9 cellular contexts compared by ENCODE assay signal in genomic region chr3:171770689-171771620, GRCh38. TPM values are rescaled to one million over a fixed set of nuclear protein-coding genes. Genes with fewer than 3 reads are reported as not detected.
A peak's percentile ranks its signal among the peaks of the same experiment; 100 is the strongest.
DNase-seq lines count a peak whose midpoint lies in the region; ATAC-seq, FAIRE-seq and TF ChIP-seq lines count a peak whose summit lies in the region.
"Had no signal": no experiment of that assay in that cellular context is flagged by ENCODE, and none has a peak within 500 bp of the region (broad histone marks: within the 10 kb centered on the region; RNA-seq: fewer than 3 reads in every experiment).

No MANE protein-coding gene starts in this region.

- CTCF ChIA-PET in A549 (lab: Yijun Ruan, JAX): interaction anchor here (0.7 to 3.7 kb wide), 10 partner anchors 10 to 809 kb away, joined by 3 to 24 read pairs (median 6); no protein-coding TSS in a partner anchor
- CTCF ChIA-PET in activated CD8-positive, alpha-beta T cell treated with anti-CD3 and anti-CD28 coated beads, Interleukin-2, amount 10 ng/mL, durations not matched to agents 7 days and 5 days (lab: Charles Lee): interaction anchor here (1.0 to 3.5 kb wide), 14 partner anchors 14 to 811 kb away, joined by 3 to 61 read pairs (median 7); no protein-coding TSS in a partner anchor

- POLR2A ChIA-PET in A549 (lab: Yijun Ruan, JAX): interaction anchor here (1.2 kb wide), 1 partner anchor 39 kb away, joined by 4 read pairs; the partner anchor contains the start of gene PLD1
- POLR2A ChIA-PET in activated CD8-positive, alpha-beta T cell treated with anti-CD3 and anti-CD28 coated beads, Interleukin-2, amount 10 ng/mL, durations not matched to agents 7 days and 5 days (lab: Charles Lee): interaction anchor here (0.6 kb wide), 1 partner anchor 608 kb away, joined by 3 read pairs; no protein-coding TSS in a partner anchor

- no peaks in the 10 kb centered on the region for H3K4me1 Mint-ChIP-seq in activated CD8-positive, alpha-beta T cell treated with anti-CD3 and anti-CD28 coated beads, Interleukin-2, amount 10 ng/mL, durations not matched to agents 7 days and 5 days (ENCODE audit: low read depth)

- 0 out of 6 replicates have a peak overlapping the region, but pooled peaks of 1 of the 2 experiments have one; percentile 21 for H3K27ac ChIP-seq in A549
- H3K27ac ChIP-seq in breast epithelium: peak overlapping the region; percentile 81 to 89
- H3K27ac ChIP-seq in substantia nigra (ENCODE audit: low read depth, low read length, poor library complexity, severe bottlenecking): peak overlapping the region; percentile 9
- H3K27ac ChIP-seq: C4-2B had no signal

- TF ChIP-seq EP300 in A549 (IDR thresholded peaks at IDR 0.05): no peak

- WGBS in A549 (ENCODE audit: missing lambda C conversion rate): 69% methylated on average over 10 of the region's 10 CpGs

- intact Hi-C loops in breast epithelium (cut with DNase I; ENCODE audit: low total_unique reads): no loop called here

- peaks cover 24% of the 10 kb centered on the region for H3K4me1 ChIP-seq in A549
- H3K4me1 ChIP-seq in breast epithelium: no peaks in the 10 kb centered on the region

- TF ChIP-seq RAD21 in A549 (conservative IDR thresholded peaks at IDR 0.05 in 1 of 2, IDR thresholded peaks at IDR 0.05 in 1 of 2): no peak

- H3K9me3 ChIP-seq in A549 (no peaks in the 10 kb centered on the region), breast epithelium (no peaks in the 10 kb centered on the region)

- H3K27me3 Mint-ChIP-seq in activated CD8-positive, alpha-beta T cell treated with anti-CD3 and anti-CD28 coated beads, Interleukin-2, amount 10 ng/mL, durations not matched to agents 7 days and 5 days (ENCODE audit: low read depth): peaks cover 18% of the 10 kb centered on the region

- H3K36me3 Mint-ChIP-seq in activated CD8-positive, alpha-beta T cell treated with anti-CD3 and anti-CD28 coated beads, Interleukin-2, amount 10 ng/mL, durations not matched to agents 7 days and 5 days (ENCODE audit: low read depth): no peaks in the 10 kb centered on the region

- ATAC-seq in A549: peak in 1 of 2 experiments; percentile 86; a peak in 3 of 6 replicates
- ATAC-seq in GM21786 (IDR thresholded peaks at IDR 0.05; ENCODE audit: unreplicated experiment): peak; percentile 71
- no peak for ATAC-seq in GM19397 (IDR thresholded peaks at IDR 0.05; ENCODE audit: unreplicated experiment)
- no peak for ATAC-seq in activated CD8-positive, alpha-beta T cell treated with anti-CD3 and anti-CD28 coated beads, Interleukin-2, amount 10 ng/mL, durations not matched to agents 7 days and 5 days

- H3K4me3 Mint-ChIP-seq in activated CD8-positive, alpha-beta T cell treated with anti-CD3 and anti-CD28 coated beads, Interleukin-2, amount 10 ng/mL, durations not matched to agents 7 days and 5 days: no peak overlapping the region

- peak overlapping the region; percentile 39 for H3K4me2 ChIP-seq in A549

- TF ChIP-seq POLR2A in A549 (IDR thresholded peaks at IDR 0.05; ENCODE audit: low read length): no peak
- no peak for TF ChIP-seq POLR2A in breast epithelium (IDR thresholded peaks at IDR 0.05)

- H3K4me3 ChIP-seq in A549: no peak overlapping the region
- H3K4me3 ChIP-seq in breast epithelium: peak overlapping the region; percentile 34 to 70 (median 47)
- peak overlapping the region; percentile 36 for H3K4me3 ChIP-seq in kidney epithelial cell (ENCODE audit: low read depth, low read length)

- DNase-seq in A549 (ENCODE audit: low read depth in 1 of 2, low spot score in 1 of 2) (peak; percentile 5 to 45), NCI-H2196 treated with DMSO at 0.1 percent for 48 hours (lab: John Stamatoyannopoulos, UW; ENCODE audit: unreplicated experiment) (peak; percentile 70), breast epithelium (ENCODE audit: low spot score in 2 of 2) (peak in 1 of 2 donors; percentile 59), kidney epithelial cell (ENCODE audit: low read depth) (peak; percentile 69), substantia nigra (lab: John Stamatoyannopoulos, UW) (peak in 4 of 49 donors; percentile 25 to 29 (median 26))
- DNase-seq in activated CD8-positive, alpha-beta T cell treated with anti-CD3 and anti-CD28 coated beads, Interleukin-2, amount 10 ng/mL, durations not matched to agents 7 days and 5 days: no peak

- H3K9me3 Mint-ChIP-seq in activated CD8-positive, alpha-beta T cell treated with anti-CD3 and anti-CD28 coated beads, Interleukin-2, amount 10 ng/mL, durations not matched to agents 7 days and 5 days (ENCODE audit: insufficient read depth): no peaks in the 10 kb centered on the region

- no peak for TF ChIP-seq CTCF in A549 (IDR thresholded peaks at IDR 0.05)
- no peak for TF ChIP-seq CTCF in breast epithelium (IDR thresholded peaks at IDR 0.05)
- no peak for TF ChIP-seq CTCF in kidney epithelial cell (IDR thresholded peaks at IDR 0.05; ENCODE audit: insufficient read depth, low read length, poor library complexity, severe bottlenecking)

- H3K27me3 ChIP-seq in breast epithelium (no peaks in the 10 kb centered on the region), kidney epithelial cell (ENCODE audit: control insufficient read depth, insufficient read depth, low read length) (no peaks in the 10 kb centered on the region)

- H3K27ac Mint-ChIP-seq in activated CD8-positive, alpha-beta T cell treated with anti-CD3 and anti-CD28 coated beads, Interleukin-2, amount 10 ng/mL, durations not matched to agents 7 days and 5 days: no peak overlapping the region

- no peak for FAIRE-seq in A549 (lab: Jason Lieb, UNC)

- no peaks in the 10 kb centered on the region for H3K36me3 ChIP-seq in breast epithelium
- H3K36me3 ChIP-seq in kidney epithelial cell (ENCODE audit: control insufficient read depth, insufficient read depth, low read length): no peaks in the 10 kb centered on the region

TF ChIP-seq in A549, 52 proteins besides CTCF, POLR2A, EP300 and RAD21:
- TF ChIP-seq NFE2L2 (conservative IDR thresholded peaks at IDR 0.05; ENCODE audit: low read length) (no peak), HOXB13 (CRISPR knock-in tag; IDR thresholded peaks at IDR 0.05; ENCODE audit: low read depth) (no peak), FOSL2 (IDR thresholded peaks at IDR 0.05) (no peak), FOSL2 (CRISPR knock-in tag; IDR thresholded peaks at IDR 0.05) (no peak), CBX8 (IDR thresholded peaks at IDR 0.05) (no peak), MAX (IDR thresholded peaks at IDR 0.05) (no peak), CHD4 (IDR thresholded peaks at IDR 0.05; ENCODE audit: borderline replicate concordance) (no peak), CBX2 (IDR thresholded peaks at IDR 0.05; ENCODE audit: borderline replicate concordance, low read depth) (no peak), RNF2 (IDR thresholded peaks at IDR 0.05; ENCODE audit: borderline replicate concordance, low read depth) (no peak), HEYL (CRISPR knock-in tag; IDR thresholded peaks at IDR 0.05) (no peak), ESRRA (IDR thresholded peaks at IDR 0.05; ENCODE audit: borderline replicate concordance, low read length) (no peak), MYC (IDR thresholded peaks at IDR 0.05; ENCODE audit: borderline replicate concordance, low read length) (no peak), ATOH8 (CRISPR knock-in tag; IDR thresholded peaks at IDR 0.05; ENCODE audit: low read depth) (no peak), ZSCAN20 (CRISPR knock-in tag; IDR thresholded peaks at IDR 0.05) (no peak), TFCP2L1 (CRISPR knock-in tag; IDR thresholded peaks at IDR 0.05) (no peak)

RNA-seq across cellular contexts. Expression of gene PLD1, which starts 39.3 kb away (rescaled TPM):
- polyA plus RNA-seq in A549 (2011; rRNA removed) (26.6 and 27.2 TPM in 2 replicates), A549 (2017; fragmentation: RNase III; extraction: RNeasy Plus Mini Kit Qiagen cat#74134 plus additional on column Dnase treatment) (5.2 to 7.3 TPM (median 6.6 TPM) in 3 replicates)
- polyA plus RNA-seq in A549 (2012; cell fraction: cytosol; rRNA removed): 4.6 and 6.0 TPM in 2 replicates
- polyA plus RNA-seq in A549 (2012; cell fraction: nucleus; rRNA removed): 7.7 and 16.9 TPM in 2 replicates
- polyA minus RNA-seq in A549 (2011; rRNA and poly(A)+ RNA removed): 36.8 and 43.7 TPM in 2 replicates
- total RNA-seq in breast epithelium (10 to 100 TPM; 21.1 to 36.9 (median 24.9) TPM), kidney epithelial cell (5.8 and 7.2 TPM in 2 replicates)
- total RNA-seq in activated CD8-positive, alpha-beta T cell treated with anti-CD3 and anti-CD28 coated beads, Interleukin-2, amount 10 ng/mL, durations not matched to agents 7 days and 5 days: 1 to 10 TPM in 1 of 2 experiments, under 1 TPM in 1; 0.29 to 1.1 TPM
